In the genomic region with DNA sequence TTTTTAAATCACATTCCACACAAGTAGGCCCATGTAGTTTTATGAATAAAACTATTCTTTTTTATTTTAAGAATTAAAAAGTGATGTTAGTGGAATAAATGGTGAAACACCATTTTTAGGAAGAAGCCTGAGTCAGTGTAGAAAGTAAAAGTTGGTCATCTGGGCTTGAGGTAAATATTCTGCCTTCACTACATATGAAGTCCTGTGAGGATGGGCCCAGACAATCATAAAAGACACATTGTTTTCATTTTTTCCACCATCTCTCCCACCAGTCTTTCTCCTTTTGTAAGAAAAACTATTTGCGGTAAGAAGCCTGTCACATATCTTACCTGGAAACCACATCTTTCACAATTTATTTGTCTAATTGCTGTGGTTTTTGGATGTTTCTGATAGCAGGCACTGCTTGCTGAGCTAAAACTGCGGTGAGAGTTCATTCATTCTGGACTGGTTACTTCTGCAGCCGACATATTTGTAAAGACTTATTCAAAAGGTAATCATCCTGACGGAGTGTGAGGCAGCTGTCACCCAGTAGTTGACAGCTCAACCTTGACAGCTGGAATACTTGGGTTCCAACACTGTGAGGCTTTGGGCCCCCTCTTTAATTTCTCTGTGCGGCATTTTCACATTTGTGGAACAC, we compare ENCODE assay signal across 1 cellular context.
TF ChIP-seq lines count a peak whose summit lies in the region.

No MANE protein-coding gene starts in this region.

TF ChIP-seq in K562, 482 proteins besides CTCF, POLR2A, EP300 and RAD21:
- TF ChIP-seq ESRRA (IDR thresholded peaks at IDR 0.05; ENCODE audit: borderline replicate concordance, low read depth) (peak; percentile 85; the same call in 1 of the 2 replicates), U2AF1 (optimal IDR thresholded peaks at IDR 0.05; ENCODE audit: low read depth, low read length) (no peak), TAF7 (tag; IDR thresholded peaks at IDR 0.05) (no peak), HNRNPH1 (optimal IDR thresholded peaks at IDR 0.05; ENCODE audit: low read depth, low read length) (no peak), ZNF12 (CRISPR knock-in tag; IDR thresholded peaks at IDR 0.05) (no peak), ZNF609 (CRISPR knock-in tag; IDR thresholded peaks at IDR 0.05; ENCODE audit: borderline replicate concordance) (no peak), ETV6 (IDR thresholded peaks at IDR 0.05; ENCODE audit: borderline replicate concordance in 1 of 2, low read depth in 2 of 2, low read length in 1 of 2) (no peak), ETV6 (CRISPR knock-in tag; IDR thresholded peaks at IDR 0.05; ENCODE audit: borderline replicate concordance) (no peak), MTA1 (IDR thresholded peaks at IDR 0.05; ENCODE audit: borderline replicate concordance) (no peak), TAF9B (IDR thresholded peaks at IDR 0.05; ENCODE audit: partially characterized antibody) (no peak), ZBTB1 (CRISPR knock-in tag; IDR thresholded peaks at IDR 0.05; ENCODE audit: borderline replicate concordance, low read depth) (no peak), ZFPM2 (CRISPR knock-in tag; IDR thresholded peaks at IDR 0.05) (no peak), SRSF9 (IDR thresholded peaks at IDR 0.05; ENCODE audit: borderline replicate concordance, low read depth, low read length) (no peak), SNRNP70 (optimal IDR thresholded peaks at IDR 0.05; ENCODE audit: low read depth, low read length) (no peak), PKNOX1 (IDR thresholded peaks at IDR 0.05) (peak; percentile 17; the same call in 1 of the 2 replicates), ZNF444 (CRISPR knock-in tag; IDR thresholded peaks at IDR 0.05) (no peak), KAT7 (CRISPR knock-in tag; IDR thresholded peaks at IDR 0.05; ENCODE audit: borderline replicate concordance) (no peak), COPS2 (conservative IDR thresholded peaks at IDR 0.05) (no peak), CHCHD3 (CRISPR knock-in tag; IDR thresholded peaks at IDR 0.05) (no peak), HMBOX1 (IDR thresholded peaks at IDR 0.05) (0 out of 2 replicates have a peak, but pooled peaks have one; percentile 27), RCOR1 (IDR thresholded peaks at IDR 0.05; ENCODE audit: borderline replicate concordance in 1 of 2, low read depth in 2 of 2, low read length in 2 of 2) (peak in 1 of 2 experiments; percentile 67; a peak in 2 of 4 replicates), ESRRB (CRISPR knock-in tag; IDR thresholded peaks at IDR 0.05; ENCODE audit: borderline replicate concordance) (no peak), TEAD4 (IDR thresholded peaks at IDR 0.05; ENCODE audit: low read length) (peak; percentile 43; the same call in 1 of the 2 replicates), TEAD4 (CRISPR knock-in tag; IDR thresholded peaks at IDR 0.05; ENCODE audit: borderline replicate concordance) (no peak)
- TF ChIP-seq, protein P1, sequence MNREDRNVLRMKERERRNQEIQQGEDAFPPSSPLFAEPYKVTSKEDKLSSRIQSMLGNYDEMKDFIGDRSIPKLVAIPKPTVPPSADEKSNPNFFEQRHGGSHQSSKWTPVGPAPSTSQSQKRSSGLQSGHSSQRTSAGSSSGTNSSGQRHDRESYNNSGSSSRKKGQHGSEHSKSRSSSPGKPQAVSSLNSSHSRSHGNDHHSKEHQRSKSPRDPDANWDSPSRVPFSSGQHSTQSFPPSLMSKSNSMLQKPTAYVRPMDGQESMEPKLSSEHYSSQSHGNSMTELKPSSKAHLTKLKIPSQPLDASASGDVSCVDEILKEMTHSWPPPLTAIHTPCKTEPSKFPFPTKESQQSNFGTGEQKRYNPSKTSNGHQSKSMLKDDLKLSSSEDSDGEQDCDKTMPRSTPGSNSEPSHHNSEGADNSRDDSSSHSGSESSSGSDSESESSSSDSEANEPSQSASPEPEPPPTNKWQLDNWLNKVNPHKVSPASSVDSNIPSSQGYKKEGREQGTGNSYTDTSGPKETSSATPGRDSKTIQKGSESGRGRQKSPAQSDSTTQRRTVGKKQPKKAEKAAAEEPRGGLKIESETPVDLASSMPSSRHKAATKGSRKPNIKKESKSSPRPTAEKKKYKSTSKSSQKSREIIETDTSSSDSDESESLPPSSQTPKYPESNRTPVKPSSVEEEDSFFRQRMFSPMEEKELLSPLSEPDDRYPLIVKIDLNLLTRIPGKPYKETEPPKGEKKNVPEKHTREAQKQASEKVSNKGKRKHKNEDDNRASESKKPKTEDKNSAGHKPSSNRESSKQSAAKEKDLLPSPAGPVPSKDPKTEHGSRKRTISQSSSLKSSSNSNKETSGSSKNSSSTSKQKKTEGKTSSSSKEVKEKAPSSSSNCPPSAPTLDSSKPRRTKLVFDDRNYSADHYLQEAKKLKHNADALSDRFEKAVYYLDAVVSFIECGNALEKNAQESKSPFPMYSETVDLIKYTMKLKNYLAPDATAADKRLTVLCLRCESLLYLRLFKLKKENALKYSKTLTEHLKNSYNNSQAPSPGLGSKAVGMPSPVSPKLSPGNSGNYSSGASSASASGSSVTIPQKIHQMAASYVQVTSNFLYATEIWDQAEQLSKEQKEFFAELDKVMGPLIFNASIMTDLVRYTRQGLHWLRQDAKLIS (CRISPR knock-in tag; IDR thresholded peaks at IDR 0.05): no peak
- TF ChIP-seq, protein P2, sequence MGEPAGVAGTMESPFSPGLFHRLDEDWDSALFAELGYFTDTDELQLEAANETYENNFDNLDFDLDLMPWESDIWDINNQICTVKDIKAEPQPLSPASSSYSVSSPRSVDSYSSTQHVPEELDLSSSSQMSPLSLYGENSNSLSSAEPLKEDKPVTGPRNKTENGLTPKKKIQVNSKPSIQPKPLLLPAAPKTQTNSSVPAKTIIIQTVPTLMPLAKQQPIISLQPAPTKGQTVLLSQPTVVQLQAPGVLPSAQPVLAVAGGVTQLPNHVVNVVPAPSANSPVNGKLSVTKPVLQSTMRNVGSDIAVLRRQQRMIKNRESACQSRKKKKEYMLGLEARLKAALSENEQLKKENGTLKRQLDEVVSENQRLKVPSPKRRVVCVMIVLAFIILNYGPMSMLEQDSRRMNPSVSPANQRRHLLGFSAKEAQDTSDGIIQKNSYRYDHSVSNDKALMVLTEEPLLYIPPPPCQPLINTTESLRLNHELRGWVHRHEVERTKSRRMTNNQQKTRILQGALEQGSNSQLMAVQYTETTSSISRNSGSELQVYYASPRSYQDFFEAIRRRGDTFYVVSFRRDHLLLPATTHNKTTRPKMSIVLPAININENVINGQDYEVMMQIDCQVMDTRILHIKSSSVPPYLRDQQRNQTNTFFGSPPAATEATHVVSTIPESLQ (CRISPR knock-in tag; IDR thresholded peaks at IDR 0.05): no peak
